37 cellular contexts compared by ENCODE assay signal in the genomic region with DNA sequence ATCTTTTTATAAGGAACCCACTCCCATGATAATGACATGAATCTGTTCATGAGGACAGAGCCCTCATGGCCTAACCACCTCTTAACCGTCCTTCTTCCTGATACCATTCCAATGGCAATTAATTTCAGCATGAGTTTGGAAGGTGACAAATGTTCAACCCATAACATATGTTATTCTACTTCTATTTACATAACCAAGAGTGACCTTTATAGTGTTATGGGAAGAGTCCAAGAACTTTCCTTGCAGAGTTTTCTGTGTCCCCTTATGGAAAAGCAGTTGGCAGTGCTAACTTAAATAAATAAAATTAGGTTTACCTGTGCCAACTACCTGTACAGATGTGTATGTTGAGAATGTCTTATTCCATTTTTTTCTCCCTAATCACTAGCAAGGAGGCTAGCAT. TPM values are rescaled to one million over a fixed set of nuclear protein-coding genes. Genes with fewer than 3 reads are reported as not detected.
"Had no signal": no experiment of that assay in that cellular context is flagged by ENCODE, and none has a peak within 500 bp of the region (broad histone marks: within the 10 kb centered on the region; RNA-seq: fewer than 3 reads in every experiment).

No MANE protein-coding gene starts in this region.

- H3K27ac ChIP-seq: KMS-11 had no signal

- DNase-seq: Karpas-422, Kasumi-1, KBM-7, KG1, MG63, MM.1S, MV-4-11, NCI-H1048, NCI-H1092, NCI-H1092 treated with DMSO at 0.1 percent for 48 hours, NCI-H1105, NCI-H1105 treated with DMSO at 0.1 percent for 48 hours, NCI-H1417, NCI-H1417 treated with DMSO at 0.1 percent for 48 hours, NCI-H1436, NCI-H1436 treated with DMSO at 0.1 percent for 48 hours, NCI-H146, NCI-H1694, NCI-H1694 treated with DMSO at 0.1 percent for 48 hours, NCI-H187, NCI-H187 treated with DMSO at 0.1 percent for 48 hours, NCI-H1930, NCI-H2029, NCI-H2081, NCI-H2081 treated with DMSO at 0.1 percent for 48 hours, NCI-H2107, NCI-H2171, NCI-H2171 treated with DMSO at 0.1 percent for 48 hours, NCI-H2227 treated with DMSO at 0.1 percent for 48 hours, NCI-H226, NCI-H345, NCI-H446, NCI-H446 treated with DMSO at 0.1 percent for 48 hours, NCI-H510A, NCI-H510A treated with DMSO at 0.1 percent for 48 hours had no signal

- H3K27me3 ChIP-seq: MG63 had no signal

- H3K4me3 ChIP-seq: MG63 had no signal

- H3K9me3 ChIP-seq: MG63 had no signal

- H3K36me3 ChIP-seq: MG63 had no signal

RNA-seq across cellular contexts. Expression of gene MAP10, which starts 11.1 kb away (rescaled TPM):
- total RNA-seq: MCF 10A had no signal
